23 cellular contexts compared by ENCODE assay signal in genomic region chr7:36032362-36032818, GRCh38.
DNase-seq lines count a peak whose midpoint lies in the region; ATAC-seq and TF ChIP-seq lines count a peak whose summit lies in the region.
"Had no signal": no experiment of that assay in that cellular context is flagged by ENCODE, and none has a peak within 500 bp of the region (broad histone marks: within the 10 kb centered on the region; RNA-seq: fewer than 3 reads in every experiment).

No MANE protein-coding gene starts in this region.

- no peaks in the 10 kb centered on the region for H3K27me3 ChIP-seq in testis
- H3K27me3 ChIP-seq: esophagus squamous epithelium, hepatocyte, ovary had no signal

- in situ Hi-C loops in astrocyte of the cerebellum (cut with HindIII; ENCODE audit: low sequenced_read_pairs) = no loop called here

- no peak overlapping the region for H3K4me3 ChIP-seq in astrocyte of the cerebellum (ENCODE audit: low read depth, low read length)
- H3K4me3 ChIP-seq in testis = no peak overlapping the region
- H3K4me3 ChIP-seq: esophagus squamous epithelium, hepatocyte, mucosa of descending colon, ovary had no signal

- H3K27ac Mint-ChIP-seq in HFFc6 (peak overlapping the region; percentile 51; the same call in 1 of the 2 replicates), mesothelial cell of epicardium (peak overlapping the region; percentile 41)
- H3K27ac Mint-ChIP-seq: B cell; stimulated activated effector memory CD8-positive, alpha-beta T cell treated with anti-CD3 and anti-CD28 coated beads, Interleukin-12 subunit alpha, Interleukin-12 subunit beta, amount 100 ng/mL, for 72 hours; type B pancreatic cell had no signal

- H3K27me3 Mint-ChIP-seq in HFFc6 (ENCODE audit: insufficient read depth) (peaks cover 10% of the 10 kb centered on the region; the same call in 1 of the 2 replicates), mesothelial cell of epicardium (ENCODE audit: low read depth) (no peaks in the 10 kb centered on the region)

- no peak for ATAC-seq in GM21619 (IDR thresholded peaks at IDR 0.05; ENCODE audit: unreplicated experiment)
- ATAC-seq: activated CD4-positive, CD25-positive, alpha-beta regulatory T cell treated with anti-CD3 and anti-CD28 coated beads, Interleukin-2, amount 50 U/mL, for 24 hours; mucosa of descending colon; stimulated activated effector memory CD8-positive, alpha-beta T cell treated with anti-CD3 and anti-CD28 coated beads, Interleukin-12 subunit alpha, Interleukin-12 subunit beta, amount 100 ng/mL, for 72 hours had no signal

- DNase-seq in AG08395 (ENCODE audit: low spot score) = peak; percentile 49
- peak; percentile 46 for DNase-seq in HFFc6
- peak; percentile 12 for DNase-seq in astrocyte of the cerebellum (ENCODE audit: low read depth)
- no peak for DNase-seq in mesothelial cell of epicardium (ENCODE audit: low spot score in 2 of 2, unreplicated experiment in 2 of 2)
- no peak for DNase-seq in testis
- DNase-seq in COR-L47 (lab: John Stamatoyannopoulos, UW) = no peak
- DNase-seq in NCI-H510A (lab: John Stamatoyannopoulos, UW) = no peak
- DNase-seq: activated naive CD4-positive, alpha-beta T cell; brain microvascular endothelial cell; esophagus squamous epithelium; kidney glomerular epithelial cell; mucosa of descending colon; NCI-H1694; NCI-H524 treated with DMSO at 0.1 percent for 48 hours; ovary; small intestine; T-helper 1 cell had no signal

- H3K9me3 Mint-ChIP-seq in HFFc6 (no peaks in the 10 kb centered on the region), mesothelial cell of epicardium (no peaks in the 10 kb centered on the region)
- H3K9me3 Mint-ChIP-seq: stimulated activated effector memory CD8-positive, alpha-beta T cell treated with anti-CD3 and anti-CD28 coated beads, Interleukin-12 subunit alpha, Interleukin-12 subunit beta, amount 100 ng/mL, for 72 hours; type B pancreatic cell had no signal

- H3K36me3 ChIP-seq in testis (ENCODE audit: low read depth, missing control alignments) = no peaks in the 10 kb centered on the region
- H3K36me3 ChIP-seq: brain microvascular endothelial cell, esophagus squamous epithelium, ovary had no signal

- H3K4me1 Mint-ChIP-seq in HFFc6 (ENCODE audit: low read depth) (peaks cover 54% of the 10 kb centered on the region), mesothelial cell of epicardium (peaks cover 49% of the 10 kb centered on the region)
- H3K4me1 Mint-ChIP-seq: B cell; stimulated activated effector memory CD8-positive, alpha-beta T cell treated with anti-CD3 and anti-CD28 coated beads, Interleukin-12 subunit alpha, Interleukin-12 subunit beta, amount 100 ng/mL, for 72 hours had no signal

- peaks cover 8% of the 10 kb centered on the region for H3K4me1 ChIP-seq in testis

- H3K4me3 Mint-ChIP-seq in HFFc6 = peak overlapping the region; percentile 6
- H3K4me3 Mint-ChIP-seq in mesothelial cell of epicardium = no peak overlapping the region
- H3K4me3 Mint-ChIP-seq: B cell; stimulated activated effector memory CD8-positive, alpha-beta T cell treated with anti-CD3 and anti-CD28 coated beads, Interleukin-12 subunit alpha, Interleukin-12 subunit beta, amount 100 ng/mL, for 72 hours; type B pancreatic cell had no signal

- 75 to 88% methylated on average over 5 of the region's 5 CpGs for WGBS in testis, 2 donors

- TF ChIP-seq POLR2A in testis (IDR thresholded peaks at IDR 0.05) = no peak

- no peak overlapping the region for H3K27ac ChIP-seq in testis
- H3K27ac ChIP-seq: brain microvascular endothelial cell, esophagus squamous epithelium, hepatocyte, ovary had no signal

- intact Hi-C loops in testis (cut with DNase I; ENCODE audit: low total_unique reads) = no loop called here

- TF ChIP-seq CTCF in HFFc6 (IDR thresholded peaks at IDR 0.05) (no peak), astrocyte of the cerebellum (IDR thresholded peaks at IDR 0.05; ENCODE audit: low read depth, low read length, missing control alignments) (no peak), mesothelial cell of epicardium (IDR thresholded peaks at IDR 0.05; ENCODE audit: unreplicated experiment) (no peak), testis (IDR thresholded peaks at IDR 0.05) (no peak)

- H3K9me3 ChIP-seq in testis = no peaks in the 10 kb centered on the region
- H3K9me3 ChIP-seq: esophagus squamous epithelium, mucosa of descending colon, ovary had no signal

- no peaks in the 10 kb centered on the region for H3K36me3 Mint-ChIP-seq in HFFc6 (ENCODE audit: low read depth)
- no peaks in the 10 kb centered on the region for H3K36me3 Mint-ChIP-seq in mesothelial cell of epicardium
- H3K36me3 Mint-ChIP-seq: stimulated activated effector memory CD8-positive, alpha-beta T cell treated with anti-CD3 and anti-CD28 coated beads, Interleukin-12 subunit alpha, Interleukin-12 subunit beta, amount 100 ng/mL, for 72 hours; type B pancreatic cell had no signal

Comparison
In these comparisons a context has a peak if more than half of its experiments do, and no peak if none do; other contexts are left out.
1. DNase-seq: peak in AG08395 (single experiment), HFFc6 (single experiment) and astrocyte of the cerebellum (single experiment); none in mesothelial cell of epicardium (0 of 2), testis (single experiment), COR-L47 (single experiment) and NCI-H510A (single experiment).